ENCODE assay signal across 23 cellular contexts in the genomic region with DNA sequence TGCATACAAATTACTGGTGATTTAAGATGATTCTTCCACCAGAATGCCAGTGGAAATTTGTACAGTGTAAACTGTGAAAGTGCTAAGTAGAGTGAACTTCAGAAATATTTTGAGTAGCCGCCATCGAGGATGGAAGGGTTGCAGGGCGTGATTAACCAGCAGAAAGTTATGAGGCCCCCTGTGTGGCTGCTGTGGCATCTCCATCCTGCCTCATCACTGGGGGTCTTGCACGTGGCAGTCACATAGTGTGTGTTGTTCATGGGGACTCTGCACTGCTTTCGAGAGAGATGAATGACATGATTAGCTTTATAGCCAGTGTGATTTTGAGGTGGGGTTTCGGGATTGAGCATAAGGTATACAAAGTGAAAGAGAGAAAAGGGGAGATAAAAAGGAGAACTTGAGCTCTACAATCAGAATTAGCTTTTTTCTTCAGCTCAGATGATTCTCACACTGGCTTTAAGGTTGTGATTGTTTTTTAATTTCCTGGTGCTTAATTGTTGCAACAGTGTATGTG. TPM values are rescaled to one million over a fixed set of nuclear protein-coding genes. Genes with fewer than 3 reads are reported as not detected.
DNase-seq lines count a peak whose midpoint lies in the region; ATAC-seq, FAIRE-seq and TF ChIP-seq lines count a peak whose summit lies in the region.
"Had no signal": no experiment of that assay in that cellular context is flagged by ENCODE, and none has a peak within 500 bp of the region (broad histone marks: within the 10 kb centered on the region; RNA-seq: fewer than 3 reads in every experiment).

No MANE protein-coding gene starts in this region.

- no peak overlapping the region for H3K4me3 Mint-ChIP-seq in activated T-cell treated with anti-CD3 and anti-CD28 coated beads, Interleukin-2, amount 50 U/mL, for 24 hours
- H3K4me3 Mint-ChIP-seq in HFFc6 (no peak overlapping the region), progenitor cell of endocrine pancreas (ENCODE audit: low read depth) (no peak overlapping the region)
- H3K4me3 Mint-ChIP-seq: activated CD4-positive, alpha-beta T cell treated with anti-CD3 and anti-CD28 coated beads, Interleukin-2, amount 10 ng/mL, durations not matched to agents 24 days and 14 days; T-helper 1 cell treated with Interleukin-12 subunit alpha and Interleukin-12 subunit beta and Interleukin-4 antibody, amounts not matched to agents 30 μg/mL and 1 μg/mL, for 36 hours had no signal

- RAD21 ChIA-PET in GM12878 (lab: Charles Lee; ENCODE audit: unreplicated experiment), result interaction anchor here (1.3 kb wide), 1 partner anchor 88 kb away, joined by 3 read pairs; no protein-coding TSS in a partner anchor

- no peaks in the 10 kb centered on the region for H3K9me3 Mint-ChIP-seq in activated T-cell treated with anti-CD3 and anti-CD28 coated beads, Interleukin-2, amount 50 U/mL, for 24 hours
- no peaks in the 10 kb centered on the region for H3K9me3 Mint-ChIP-seq in HFFc6
- no peaks in the 10 kb centered on the region for H3K9me3 Mint-ChIP-seq in progenitor cell of endocrine pancreas (ENCODE audit: low read depth)
- H3K9me3 Mint-ChIP-seq: activated CD4-positive, alpha-beta T cell treated with anti-CD3 and anti-CD28 coated beads, Interleukin-2, amount 10 ng/mL, durations not matched to agents 24 days and 14 days; T-helper 1 cell treated with Interleukin-12 subunit alpha and Interleukin-12 subunit beta and Interleukin-4 antibody, amounts not matched to agents 30 μg/mL and 1 μg/mL, for 36 hours had no signal

- H3K36me3 Mint-ChIP-seq in activated T-cell treated with anti-CD3 and anti-CD28 coated beads, Interleukin-2, amount 50 U/mL, for 24 hours (ENCODE audit: low read depth), result peaks cover 51% of the 10 kb centered on the region
- H3K36me3 Mint-ChIP-seq in HFFc6 (ENCODE audit: low read depth) (peaks cover 13% of the 10 kb centered on the region), progenitor cell of endocrine pancreas (ENCODE audit: insufficient read depth) (peaks cover 14% of the 10 kb centered on the region)

- H3K9me3 ChIP-seq in GM12878 (replicated peaks; ENCODE audit: control insufficient read depth, insufficient read depth, low read length) (no peaks in the 10 kb centered on the region), GM23248 (ENCODE audit: low read depth) (no peaks in the 10 kb centered on the region)
- H3K9me3 ChIP-seq: A549, heart left ventricle, SJSA1, testis, vagina had no signal

- in situ Hi-C loops in GM12878 (cut with MboI) (no loop called here), KBM-7 (cut with MboI; ENCODE audit: low pct_unique_long_range_greater_than_20kb, low sequenced_read_pairs) (no loop called here), GM23248 (cut with MboI) (no loop called here)

- H3K9me2 ChIP-seq in GM23248 (ENCODE audit: insufficient read depth), result no peaks in the 10 kb centered on the region

- H3K36me3 ChIP-seq in GM12878 (ENCODE audit: control insufficient read depth in 2 of 2, insufficient read depth in 2 of 2, low read length in 1 of 2) (peaks cover 0 to 8% of the 10 kb centered on the region in 2 experiments; a peak in 2 of 4 replicates), GM23248 (ENCODE audit: low read depth) (peaks cover 23% of the 10 kb centered on the region)

- intact Hi-C loops in GM12878 (cut with micrococcal nuclease; ENCODE audit: unreplicated experiment), result no loop called here

- H3K9ac ChIP-seq in GM12878 (ENCODE audit: control insufficient read depth, insufficient read depth, low read length) (no peak overlapping the region), GM23248 (no peak overlapping the region)

- H3K27me3 ChIP-seq in GM12878 (replicated peaks in 1 of 2; ENCODE audit: control insufficient read depth in 2 of 2, insufficient read depth in 2 of 2, low read length in 1 of 2) (no peaks in the 10 kb centered on the region), GM23248 (replicated peaks; ENCODE audit: insufficient read depth) (no peaks in the 10 kb centered on the region)
- H3K27me3 ChIP-seq: heart left ventricle, SJSA1, testis, vagina had no signal

- no TSS peak for BruUV-seq in GM12878 (replicated peaks; lab: Mats Ljungman, UMichigan)

- SMC1A ChIA-PET in GM12878 (lab: Charles Lee; ENCODE audit: uncharacterized antibody, unreplicated experiment), result interaction anchor here (1.5 kb wide), 1 partner anchor 10 kb away, joined by 4 read pairs; no protein-coding TSS in a partner anchor

- FAIRE-seq in GM12878 (lab: Jason Lieb, UNC), result peak; percentile 52
- FAIRE-seq: A549, HTR-8/SVneo had no signal

- H2AFZ ChIP-seq in GM12878 (ENCODE audit: control insufficient read depth, low read depth, low read length), result no peak overlapping the region; the same call in 1 of the 2 replicates
- H2AFZ ChIP-seq in GM23248, result no peak overlapping the region

- TF ChIP-seq EP300 in GM12878 (IDR thresholded peaks at IDR 0.05; ENCODE audit: borderline replicate concordance in 1 of 2, control insufficient read depth in 1 of 2, low read depth in 2 of 2, low read length in 2 of 2), result no peak

- peak overlapping the region; percentile 15 for H3K27ac Mint-ChIP-seq in activated T-cell treated with anti-CD3 and anti-CD28 coated beads, Interleukin-2, amount 50 U/mL, for 24 hours
- H3K27ac Mint-ChIP-seq in HFFc6, result peak overlapping the region; percentile 22; the same call in 1 of the 2 replicates
- H3K27ac Mint-ChIP-seq in progenitor cell of endocrine pancreas, result peak overlapping the region; percentile 23
- H3K27ac Mint-ChIP-seq: activated CD4-positive, alpha-beta T cell treated with anti-CD3 and anti-CD28 coated beads, Interleukin-2, amount 10 ng/mL, durations not matched to agents 24 days and 14 days; T-helper 1 cell treated with Interleukin-12 subunit alpha and Interleukin-12 subunit beta and Interleukin-4 antibody, amounts not matched to agents 30 μg/mL and 1 μg/mL, for 36 hours had no signal

- H3K27ac ChIP-seq in GM12878 (ENCODE audit: control insufficient read depth, insufficient read depth) (no peak overlapping the region), GM23248 (no peak overlapping the region)
- H3K27ac ChIP-seq: A549, epithelial cell of prostate, heart left ventricle, SJSA1, testis, vagina had no signal

- 97% methylated on average over 6 of the region's 6 CpGs for whole genome bisulfite sequencing in GM12878 (ENCODE audit: insufficient coverage, insufficient replicate concordance, low lambda C conversion rate, missing lambda C conversion rate)
- WGBS in GM23248 (ENCODE audit: low coverage in 1 of 2, low lambda C conversion rate in 2 of 2, missing lambda C conversion rate in 2 of 2), 2 experiments, result 76 to 83% methylated on average over 6 of the region's 6 CpGs

- DNase-seq in activated T-cell treated with anti-CD3 and anti-CD28 coated beads, Interleukin-2, amount 50 U/mL, for 24 hours, result no peak
- DNase-seq in activated T-cell treated with anti-CD3 and anti-CD28 coated beads for 4 hours (no peak), HFFc6 (no peak), GM12878 (ENCODE audit: low read depth, low spot score) (no peak), progenitor cell of endocrine pancreas (ENCODE audit: low spot score, unreplicated experiment) (no peak), KBM-7 (no peak), GM23248 (no peak), AG08396 (ENCODE audit: low spot score) (no peak)
- DNase-seq: activated CD4-positive, alpha-beta T cell treated with anti-CD3 and anti-CD28 coated beads, Interleukin-2, amount 10 ng/mL, durations not matched to agents 24 days and 14 days; activated effector memory CD4-positive, alpha-beta T cell treated with anti-CD3 and anti-CD28 coated beads, Interleukin-2, amount 50 U/mL, for 16 hours; heart left ventricle; NCI-H2171; NCI-H510A treated with DMSO at 0.1 percent for 48 hours; occipital lobe; testis had no signal

- no peak overlapping the region for H3K4me3 ChIP-seq in GM12878
- no peak overlapping the region for H3K4me3 ChIP-seq in GM23248
- H3K4me3 ChIP-seq: A549, heart left ventricle, SJSA1, testis, vagina had no signal

- H3K4me1 Mint-ChIP-seq in activated T-cell treated with anti-CD3 and anti-CD28 coated beads, Interleukin-2, amount 50 U/mL, for 24 hours (ENCODE audit: low read depth), result peaks cover 20% of the 10 kb centered on the region
- H3K4me1 Mint-ChIP-seq in HFFc6 (ENCODE audit: low read depth) (peaks cover 20% of the 10 kb centered on the region), progenitor cell of endocrine pancreas (ENCODE audit: low read depth) (no peaks in the 10 kb centered on the region)

- TF ChIP-seq POLR2A in GM12878 (IDR thresholded peaks at IDR 0.05; ENCODE audit: low read depth, low read length), result no peak

- H3K79me2 ChIP-seq in GM12878 (ENCODE audit: control insufficient read depth, insufficient read depth, low read length) (peaks cover 15% of the 10 kb centered on the region), GM23248 (ENCODE audit: insufficient read depth) (peaks cover 97% of the 10 kb centered on the region)

- no peak for ATAC-seq in GM12878
- ATAC-seq: A549, heart left ventricle had no signal

- H3K4me2 ChIP-seq in GM12878 (ENCODE audit: control insufficient read depth, insufficient read depth), result no peak overlapping the region
- H3K4me2 ChIP-seq in GM23248 (ENCODE audit: unreplicated experiment), result no peak overlapping the region
- H3K4me2 ChIP-seq: A549 had no signal

- no peaks in the 10 kb centered on the region for H3K27me3 Mint-ChIP-seq in activated T-cell treated with anti-CD3 and anti-CD28 coated beads, Interleukin-2, amount 50 U/mL, for 24 hours
- H3K27me3 Mint-ChIP-seq in HFFc6 (ENCODE audit: insufficient read depth), result no peaks in the 10 kb centered on the region
- H3K27me3 Mint-ChIP-seq in progenitor cell of endocrine pancreas, result no peaks in the 10 kb centered on the region
- H3K27me3 Mint-ChIP-seq: activated CD4-positive, alpha-beta T cell treated with anti-CD3 and anti-CD28 coated beads, Interleukin-2, amount 10 ng/mL, durations not matched to agents 24 days and 14 days had no signal

- peaks cover 13% of the 10 kb centered on the region; the same call in 1 of the 2 replicates for H3F3A ChIP-seq in GM23248 (ENCODE audit: insufficient read depth)

- TF ChIP-seq CTCF in HFFc6 (IDR thresholded peaks at IDR 0.05), result no peak
- no peak for TF ChIP-seq CTCF in GM12878 (IDR thresholded peaks at IDR 0.05 in 2 of 3, conservative IDR thresholded peaks at IDR 0.05 in 1 of 3; ENCODE audit: control insufficient read depth in 2 of 3, extremely low read depth in 1 of 3, insufficient read depth in 1 of 3, low read depth in 3 of 3, low read length in 3 of 3)
- no peak for TF ChIP-seq CTCF in progenitor cell of endocrine pancreas (IDR thresholded peaks at IDR 0.05; ENCODE audit: unreplicated experiment)

- H4K20me1 ChIP-seq in GM12878 (ENCODE audit: control insufficient read depth, insufficient read depth), result no peaks in the 10 kb centered on the region; the same call in 1 of the 2 replicates
- 0 out of 2 replicates have a peak, but pooled peaks cover 1% of the 10 kb centered on the region for H4K20me1 ChIP-seq in GM23248 (ENCODE audit: insufficient read depth)

- TF ChIP-seq RAD21 in GM12878 (IDR thresholded peaks at IDR 0.05; ENCODE audit: insufficient read depth, low read depth, low read length), result no peak

- CTCF ChIA-PET in GM12878 (lab: Yijun Ruan, JAX), result no interaction called here

- H3K4me1 ChIP-seq in GM12878 (ENCODE audit: control insufficient read depth, insufficient read depth, low read length) (peaks cover 4% of the 10 kb centered on the region), GM23248 (ENCODE audit: insufficient read depth) (0 out of 2 replicates have a peak, but pooled peaks cover 2% of the 10 kb centered on the region)
- H3K4me1 ChIP-seq: SJSA1, testis, vagina had no signal

- POLR2A ChIA-PET in GM12878 (lab: Charles Lee), result interaction anchor here (1.3 to 1.5 kb wide), 2 partner anchors 9 to 13 kb away, joined by 3 read pairs; no protein-coding TSS in a partner anchor

RNA-seq across cellular contexts. Expression of a gene that starts 26.4 kb away (rescaled TPM):
- total RNA-seq in HFFc6 (2021; fragmentation: NEBNext Ultra II Directional; extraction: Animal tissue kit (Norgen Biotek cat#: 25700)), result 10 to 100 TPM; 53.0 to 81.7 (median 65.4) TPM
- 48.5 and 51.1 TPM in 2 replicates for total RNA-seq in GM12878 (2013; cell fraction: nucleolus; rRNA removed)
- total RNA-seq in GM12878 (2014; rRNA removed) (66.0 and 83.5 TPM in 2 replicates), GM12878 (2014; rRNA removed; fragmentation: Illumina TruSeq; extraction: Trizol) (73.5 and 77.0 TPM in 2 replicates), GM12878 (2021) (51.6 and 52.7 TPM in 2 replicates), progenitor cell of endocrine pancreas (26.3 and 27.0 TPM in 2 replicates)
- polyA plus RNA-seq in GM12878 (2011; ENCODE audit: low read depth), result 33.3 TPM
- polyA plus RNA-seq in GM12878 (2011; rRNA removed) (68.6 and 82.3 TPM in 2 replicates), GM12878 (2014; fragmentation: Illumina TruSeq; extraction: Trizol) (61.7 and 70.5 TPM in 2 replicates), GM12878 (2014; fragmentation: Nextera tagmentation; extraction: Ambion mirVana) (10 to 100 TPM; 18.1 to 20.1 TPM), GM12878 (2014; rRNA removed) (40.4 and 48.2 TPM in 2 replicates), GM12878 (2016; fragmentation: Nextera tagmentation; extraction: Ambion mirVana) (10 to 100 TPM; 44.3 to 49.5 TPM), GM23248 (2016; fragmentation: Nextera tagmentation; extraction: Ambion mirVana) (52.3 and 52.7 TPM in 2 replicates)
- polyA plus RNA-seq in GM12878 (2011; cell fraction: cytosol; rRNA removed), result 36.0 and 40.0 TPM in 2 replicates
- polyA plus RNA-seq in GM12878 (2011; cell fraction: nucleus; rRNA removed), result 11.6 and 13.6 TPM in 2 replicates
- 36.2 and 37.7 TPM in 2 replicates for polyA plus RNA-seq in GM12878 (2012)
- polyA minus RNA-seq in GM12878 (2011; rRNA and poly(A)+ RNA removed), result 69.0 and 78.3 TPM in 2 replicates
- polyA minus RNA-seq in GM12878 (2011; cell fraction: cytosol; rRNA and poly(A)+ RNA removed), result 25.9 and 27.6 TPM in 2 replicates
- polyA minus RNA-seq in GM12878 (2011; cell fraction: nucleus; rRNA and poly(A)+ RNA removed), result 13.5 and 24.4 TPM in 2 replicates
- total RNA-seq in GM23248 (2014; rRNA removed; shearing (Covaris generic)), result 103 and 120 TPM in 2 replicates

RNA-seq across cellular contexts. Expression of a gene that starts 26.6 kb away (rescaled TPM):
- under 1 TPM in 3 of 6 experiments, not detected in 3; 0.09 to 0.12 (median 0.09) TPM for total RNA-seq in HFFc6 (2021; fragmentation: NEBNext Ultra II Directional; extraction: Animal tissue kit (Norgen Biotek cat#: 25700))
- total RNA-seq in GM12878 (2013; cell fraction: nucleolus; rRNA removed), result not detected in 2 replicates
- 0.27 and 0.45 TPM in 2 replicates for total RNA-seq in GM12878 (2014; rRNA removed)
- 0.23 and 0.27 TPM in 2 replicates for total RNA-seq in GM12878 (2014; rRNA removed; fragmentation: Illumina TruSeq; extraction: Trizol)
- total RNA-seq in GM12878 (2021), result 0.21 and 0.38 TPM in 2 replicates
- 0.72 TPM for polyA plus RNA-seq in GM12878 (2011; ENCODE audit: low read depth)
- polyA plus RNA-seq in GM12878 (2011; rRNA removed), result 0.24 and 0.31 TPM in 2 replicates
- polyA plus RNA-seq in GM12878 (2011; cell fraction: cytosol; rRNA removed), result 0.30 and 0.33 TPM in 2 replicates
- polyA plus RNA-seq in GM12878 (2011; cell fraction: nucleus; rRNA removed), result 0.07 and 0.18 TPM in 2 replicates
- polyA plus RNA-seq in GM12878 (2012), result 0.57 and 1.0 TPM in 2 replicates
- 1.3 and 2.1 TPM in 2 replicates for polyA plus RNA-seq in GM12878 (2014; fragmentation: Illumina TruSeq; extraction: Trizol)
- polyA plus RNA-seq in GM12878 (2014; fragmentation: Nextera tagmentation; extraction: Ambion mirVana), result under 1 TPM; 0.52 to 0.60 TPM
- 0.39 and 0.49 TPM in 2 replicates for polyA plus RNA-seq in GM12878 (2014; rRNA removed)
- polyA plus RNA-seq in GM12878 (2016; fragmentation: Nextera tagmentation; extraction: Ambion mirVana), result 1 to 10 TPM; 2.5 to 2.9 TPM
- 0.67 and 1.1 TPM in 2 replicates for polyA minus RNA-seq in GM12878 (2011; rRNA and poly(A)+ RNA removed)
- polyA minus RNA-seq in GM12878 (2011; cell fraction: cytosol; rRNA and poly(A)+ RNA removed), result not detected in 2 replicates
- polyA minus RNA-seq in GM12878 (2011; cell fraction: nucleus; rRNA and poly(A)+ RNA removed), result 0.48 and 0.57 TPM in 2 replicates
- not detected in 2 replicates for total RNA-seq in progenitor cell of endocrine pancreas
- total RNA-seq in GM23248 (2014; rRNA removed; shearing (Covaris generic)), result not detected in 2 replicates
- polyA plus RNA-seq in GM23248 (2016; fragmentation: Nextera tagmentation; extraction: Ambion mirVana), result not detected in 2 replicates
- total RNA-seq: H4, occipital lobe, SJSA1, vagina had no signal
- polyA plus RNA-seq: A549, BJ had no signal
